ENCODE assay signal across 1 cellular context in genomic region chr10:133226251-133226808, GRCh38.
TF ChIP-seq lines count a peak whose summit lies in the region.

No MANE protein-coding gene starts in this region.

TF ChIP-seq in K562, 482 proteins besides CTCF, POLR2A, EP300 and RAD21:
- TF ChIP-seq E2F5 (CRISPR knock-in tag; IDR thresholded peaks at IDR 0.05) (no peak), ZBTB33 (CRISPR knock-in tag; IDR thresholded peaks at IDR 0.05) (peak; percentile 69; the same call in 1 of the 2 replicates), TFAP4 (CRISPR knock-in tag; IDR thresholded peaks at IDR 0.05; ENCODE audit: borderline replicate concordance) (no peak)
